In the genomic region with DNA sequence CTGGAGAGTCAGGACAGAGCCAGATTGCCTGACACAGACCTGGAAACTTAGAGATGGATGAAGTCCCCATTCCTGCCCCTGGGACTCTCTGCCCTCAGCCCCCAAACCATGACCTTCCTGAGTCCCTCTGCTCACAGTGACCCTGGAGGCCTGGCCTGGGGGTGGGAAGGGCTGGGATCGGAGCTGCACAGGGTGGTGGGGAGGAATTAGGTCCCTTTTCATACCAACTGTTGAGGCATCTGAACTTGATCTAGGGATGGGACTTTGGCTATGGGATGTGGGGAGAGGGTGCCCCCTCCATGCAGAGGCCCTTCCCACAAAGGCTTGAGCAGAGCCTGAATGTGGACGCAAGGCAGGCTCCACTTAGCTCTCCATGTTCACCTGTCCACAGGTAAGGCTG, we compare ENCODE assay signal across 3 cellular contexts.
TF ChIP-seq lines count a peak whose summit lies in the region.

No MANE protein-coding gene starts in this region.

TF ChIP-seq in SK-N-SH, 30 proteins besides CTCF, POLR2A, EP300 and RAD21:
- TF ChIP-seq SIN3A (IDR thresholded peaks at IDR 0.05; ENCODE audit: borderline replicate concordance, low read depth, low read length) (no peak), ELF1 (IDR thresholded peaks at IDR 0.05) (no peak), RFX5 (IDR thresholded peaks at IDR 0.05; ENCODE audit: low read length) (no peak), IRF3 (IDR thresholded peaks at IDR 0.05; ENCODE audit: low read depth, low read length) (no peak), FOXJ3 (CRISPR knock-in tag; IDR thresholded peaks at IDR 0.05) (no peak), TCF12 (IDR thresholded peaks at IDR 0.05) (no peak), GABPA (IDR thresholded peaks at IDR 0.05; ENCODE audit: low read depth) (no peak), FOSL2 (IDR thresholded peaks at IDR 0.05; ENCODE audit: borderline replicate concordance, low read depth) (no peak), FOXM1 (IDR thresholded peaks at IDR 0.05; ENCODE audit: low read depth) (no peak), MXI1 (IDR thresholded peaks at IDR 0.05; ENCODE audit: low read depth, low read length) (no peak), RXRA (IDR thresholded peaks at IDR 0.05; ENCODE audit: borderline replicate concordance, low read depth) (no peak), CHD2 (IDR thresholded peaks at IDR 0.05; ENCODE audit: low read length, partially characterized antibody) (no peak), MEF2A (IDR thresholded peaks at IDR 0.05; ENCODE audit: borderline replicate concordance, low read depth) (no peak)
- TF ChIP-seq, protein P1, sequence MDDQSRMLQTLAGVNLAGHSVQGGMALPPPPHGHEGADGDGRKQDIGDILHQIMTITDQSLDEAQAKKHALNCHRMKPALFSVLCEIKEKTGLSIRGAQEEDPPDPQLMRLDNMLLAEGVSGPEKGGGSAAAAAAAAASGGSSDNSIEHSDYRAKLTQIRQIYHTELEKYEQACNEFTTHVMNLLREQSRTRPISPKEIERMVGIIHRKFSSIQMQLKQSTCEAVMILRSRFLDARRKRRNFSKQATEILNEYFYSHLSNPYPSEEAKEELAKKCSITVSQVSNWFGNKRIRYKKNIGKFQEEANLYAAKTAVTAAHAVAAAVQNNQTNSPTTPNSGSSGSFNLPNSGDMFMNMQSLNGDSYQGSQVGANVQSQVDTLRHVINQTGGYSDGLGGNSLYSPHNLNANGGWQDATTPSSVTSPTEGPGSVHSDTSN (IDR thresholded peaks at IDR 0.05): no peak

TF ChIP-seq in SK-N-SH treated with all-trans-retinoic acid at 6 μM for 48 hours, 23 proteins besides CTCF, POLR2A, EP300 and RAD21:
- TF ChIP-seq PPARA (CRISPR knock-in tag; IDR thresholded peaks at IDR 0.05; ENCODE audit: borderline replicate concordance) (no peak), CSRNP3 (CRISPR knock-in tag; IDR thresholded peaks at IDR 0.05) (no peak), ZNF8 (CRISPR knock-in tag; IDR thresholded peaks at IDR 0.05) (no peak), ESRRG (CRISPR knock-in tag; IDR thresholded peaks at IDR 0.05) (no peak), ZNF70 (CRISPR knock-in tag; IDR thresholded peaks at IDR 0.05) (no peak), ISL1 (CRISPR knock-in tag; IDR thresholded peaks at IDR 0.05) (no peak), CREB5 (CRISPR knock-in tag; IDR thresholded peaks at IDR 0.05; ENCODE audit: low read depth) (no peak), PATZ1 (CRISPR knock-in tag; IDR thresholded peaks at IDR 0.05; ENCODE audit: borderline replicate concordance) (no peak), CSDC2 (CRISPR knock-in tag; IDR thresholded peaks at IDR 0.05) (no peak), TCF4 (CRISPR knock-in tag; IDR thresholded peaks at IDR 0.05; ENCODE audit: borderline replicate concordance) (no peak), BACH2 (CRISPR knock-in tag; IDR thresholded peaks at IDR 0.05; ENCODE audit: borderline replicate concordance) (no peak), RARB (CRISPR knock-in tag; IDR thresholded peaks at IDR 0.05) (no peak), GLIS3 (CRISPR knock-in tag; IDR thresholded peaks at IDR 0.05) (no peak), ZC3H10 (CRISPR knock-in tag; IDR thresholded peaks at IDR 0.05) (no peak), ZNF565 (CRISPR knock-in tag; conservative IDR thresholded peaks at IDR 0.05; ENCODE audit: low read depth) (no peak), OSR1 (CRISPR knock-in tag; IDR thresholded peaks at IDR 0.05) (no peak), ZFP3 (CRISPR knock-in tag; IDR thresholded peaks at IDR 0.05) (no peak)
- TF ChIP-seq, protein P2, sequence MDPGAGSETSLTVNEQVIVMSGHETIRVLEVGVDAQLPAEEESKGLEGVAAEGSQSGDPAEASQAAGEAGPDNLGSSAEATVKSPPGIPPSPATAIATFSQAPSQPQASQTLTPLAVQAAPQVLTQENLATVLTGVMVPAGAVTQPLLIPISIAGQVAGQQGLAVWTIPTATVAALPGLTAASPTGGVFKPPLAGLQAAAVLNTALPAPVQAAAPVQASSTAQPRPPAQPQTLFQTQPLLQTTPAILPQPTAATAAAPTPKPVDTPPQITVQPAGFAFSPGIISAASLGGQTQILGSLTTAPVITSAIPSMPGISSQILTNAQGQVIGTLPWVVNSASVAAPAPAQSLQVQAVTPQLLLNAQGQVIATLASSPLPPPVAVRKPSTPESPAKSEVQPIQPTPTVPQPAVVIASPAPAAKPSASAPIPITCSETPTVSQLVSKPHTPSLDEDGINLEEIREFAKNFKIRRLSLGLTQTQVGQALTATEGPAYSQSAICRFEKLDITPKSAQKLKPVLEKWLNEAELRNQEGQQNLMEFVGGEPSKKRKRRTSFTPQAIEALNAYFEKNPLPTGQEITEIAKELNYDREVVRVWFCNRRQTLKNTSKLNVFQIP (CRISPR knock-in tag; IDR thresholded peaks at IDR 0.05; ENCODE audit: borderline replicate concordance, low read depth): no peak

TF ChIP-seq in H1, 55 proteins besides CTCF, POLR2A, EP300 and RAD21:
- no peak for TF ChIP-seq POU5F1 (IDR thresholded peaks at IDR 0.05; ENCODE audit: low read depth, low read length)
- TF ChIP-seq, protein P3, sequence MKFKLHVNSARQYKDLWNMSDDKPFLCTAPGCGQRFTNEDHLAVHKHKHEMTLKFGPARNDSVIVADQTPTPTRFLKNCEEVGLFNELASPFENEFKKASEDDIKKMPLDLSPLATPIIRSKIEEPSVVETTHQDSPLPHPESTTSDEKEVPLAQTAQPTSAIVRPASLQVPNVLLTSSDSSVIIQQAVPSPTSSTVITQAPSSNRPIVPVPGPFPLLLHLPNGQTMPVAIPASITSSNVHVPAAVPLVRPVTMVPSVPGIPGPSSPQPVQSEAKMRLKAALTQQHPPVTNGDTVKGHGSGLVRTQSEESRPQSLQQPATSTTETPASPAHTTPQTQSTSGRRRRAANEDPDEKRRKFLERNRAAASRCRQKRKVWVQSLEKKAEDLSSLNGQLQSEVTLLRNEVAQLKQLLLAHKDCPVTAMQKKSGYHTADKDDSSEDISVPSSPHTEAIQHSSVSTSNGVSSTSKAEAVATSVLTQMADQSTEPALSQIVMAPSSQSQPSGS (IDR thresholded peaks at IDR 0.05; ENCODE audit: low read length): no peak
- no peak for TF ChIP-seq MAFK (IDR thresholded peaks at IDR 0.05; ENCODE audit: low read depth, low read length)
- no peak for TF ChIP-seq CHD1 (IDR thresholded peaks at IDR 0.05; ENCODE audit: low read depth, low read length)
- TF ChIP-seq USF2 (IDR thresholded peaks at IDR 0.05; ENCODE audit: low read length): no peak
- TF ChIP-seq SIX5 (IDR thresholded peaks at IDR 0.05; ENCODE audit: low read depth, low read length): no peak
- no peak for TF ChIP-seq ASH2L (IDR thresholded peaks at IDR 0.05; ENCODE audit: low read length)
- no peak for TF ChIP-seq SP2 (IDR thresholded peaks at IDR 0.05; ENCODE audit: low read length)
- no peak for TF ChIP-seq TEAD4 (IDR thresholded peaks at IDR 0.05; ENCODE audit: low read depth, low read length)
- TF ChIP-seq JUND (IDR thresholded peaks at IDR 0.05; ENCODE audit: low read length): no peak
